1 cellular context compared by ENCODE assay signal in the genomic region with DNA sequence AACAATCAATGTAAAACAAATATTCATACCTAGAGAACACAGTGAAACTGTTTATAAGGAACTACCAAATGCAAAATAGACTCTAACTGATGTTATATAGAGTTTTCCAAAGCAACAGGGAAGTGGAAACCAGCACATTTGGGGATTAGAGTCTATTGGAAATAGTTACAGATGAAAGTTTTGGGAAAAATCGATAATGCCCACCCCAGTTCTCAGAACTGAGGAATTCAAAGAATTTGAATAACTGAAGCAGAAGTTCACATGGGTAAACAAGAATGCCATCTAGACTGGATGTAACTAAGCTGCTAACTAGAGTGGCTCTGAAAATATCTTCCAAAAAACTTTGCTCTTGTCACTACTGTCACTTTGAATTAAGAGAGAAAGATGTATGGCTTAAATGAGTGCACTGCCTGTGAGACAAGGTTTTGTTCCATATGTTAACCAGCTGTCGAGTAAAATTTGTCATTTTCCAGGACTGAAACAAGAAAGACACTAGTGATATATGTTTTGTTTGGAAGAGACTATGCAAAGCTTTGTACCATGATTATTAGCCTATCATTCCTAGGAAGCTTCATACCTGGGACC.
TF ChIP-seq lines count a peak whose summit lies in the region.

No MANE protein-coding gene starts in this region.

TF ChIP-seq in HepG2, 621 proteins besides CTCF, POLR2A, EP300 and RAD21:
- TF ChIP-seq ZBTB34 (CRISPR knock-in tag; IDR thresholded peaks at IDR 0.05) (no peak), ZFP62 (CRISPR knock-in tag; IDR thresholded peaks at IDR 0.05) (no peak), GLI4 (CRISPR knock-in tag; IDR thresholded peaks at IDR 0.05; ENCODE audit: borderline replicate concordance) (no peak), ZNF777 (CRISPR knock-in tag; IDR thresholded peaks at IDR 0.05) (no peak), LBX2 (CRISPR knock-in tag; IDR thresholded peaks at IDR 0.05; ENCODE audit: borderline replicate concordance) (no peak), ATAD3A (CRISPR knock-in tag; IDR thresholded peaks at IDR 0.05) (no peak), LCORL (IDR thresholded peaks at IDR 0.05) (peak; percentile 58; the same call in 1 of the 2 replicates), LCORL (CRISPR knock-in tag; IDR thresholded peaks at IDR 0.05) (peak; percentile 89), KAT8 (CRISPR knock-in tag; IDR thresholded peaks at IDR 0.05) (peak; percentile 46; the same call in 1 of the 2 replicates), TEAD3 (CRISPR knock-in tag; optimal IDR thresholded peaks at IDR 0.05; ENCODE audit: borderline replicate concordance) (peak; percentile 85), GATAD2A (CRISPR knock-in tag; IDR thresholded peaks at IDR 0.05) (0 out of 2 replicates have a peak, but pooled peaks have one; percentile 24), ATM (IDR thresholded peaks at IDR 0.05; ENCODE audit: borderline replicate concordance) (no peak), ZNF747 (CRISPR knock-in tag; IDR thresholded peaks at IDR 0.05; ENCODE audit: borderline replicate concordance) (no peak), TARDBP (CRISPR knock-in tag; IDR thresholded peaks at IDR 0.05) (peak; percentile 31; the same call in 1 of the 2 replicates), FOXA1 (IDR thresholded peaks at IDR 0.05) (no peak), FOXA1 (CRISPR knock-in tag; IDR thresholded peaks at IDR 0.05) (peak; percentile 31; the same call in 1 of the 2 replicates), ZBTB8A (CRISPR knock-in tag; IDR thresholded peaks at IDR 0.05; ENCODE audit: borderline replicate concordance, low read depth) (no peak), TSC22D2 (CRISPR knock-in tag; IDR thresholded peaks at IDR 0.05; ENCODE audit: borderline replicate concordance) (no peak), ZNF24 (IDR thresholded peaks at IDR 0.05) (peak; percentile 42; the same call in 1 of the 2 replicates), FOXA3 (CRISPR knock-in tag; IDR thresholded peaks at IDR 0.05) (peak; percentile 48), SOX5 (CRISPR knock-in tag; IDR thresholded peaks at IDR 0.05; ENCODE audit: borderline replicate concordance) (0 out of 2 replicates have a peak, but pooled peaks have one; percentile 33), ONECUT2 (CRISPR knock-in tag; IDR thresholded peaks at IDR 0.05) (peak; percentile 95), FOXP4 (CRISPR knock-in tag; IDR thresholded peaks at IDR 0.05) (0 out of 2 replicates have a peak, but pooled peaks have one; percentile 28), KDM3A (CRISPR knock-in tag; IDR thresholded peaks at IDR 0.05; ENCODE audit: low read depth) (no peak), PAXIP1 (CRISPR knock-in tag; conservative IDR thresholded peaks at IDR 0.05) (peak; percentile 54; the same call in 1 of the 2 replicates), KMT2B (CRISPR knock-in tag; IDR thresholded peaks at IDR 0.05) (no peak)
- TF ChIP-seq, protein P1, sequence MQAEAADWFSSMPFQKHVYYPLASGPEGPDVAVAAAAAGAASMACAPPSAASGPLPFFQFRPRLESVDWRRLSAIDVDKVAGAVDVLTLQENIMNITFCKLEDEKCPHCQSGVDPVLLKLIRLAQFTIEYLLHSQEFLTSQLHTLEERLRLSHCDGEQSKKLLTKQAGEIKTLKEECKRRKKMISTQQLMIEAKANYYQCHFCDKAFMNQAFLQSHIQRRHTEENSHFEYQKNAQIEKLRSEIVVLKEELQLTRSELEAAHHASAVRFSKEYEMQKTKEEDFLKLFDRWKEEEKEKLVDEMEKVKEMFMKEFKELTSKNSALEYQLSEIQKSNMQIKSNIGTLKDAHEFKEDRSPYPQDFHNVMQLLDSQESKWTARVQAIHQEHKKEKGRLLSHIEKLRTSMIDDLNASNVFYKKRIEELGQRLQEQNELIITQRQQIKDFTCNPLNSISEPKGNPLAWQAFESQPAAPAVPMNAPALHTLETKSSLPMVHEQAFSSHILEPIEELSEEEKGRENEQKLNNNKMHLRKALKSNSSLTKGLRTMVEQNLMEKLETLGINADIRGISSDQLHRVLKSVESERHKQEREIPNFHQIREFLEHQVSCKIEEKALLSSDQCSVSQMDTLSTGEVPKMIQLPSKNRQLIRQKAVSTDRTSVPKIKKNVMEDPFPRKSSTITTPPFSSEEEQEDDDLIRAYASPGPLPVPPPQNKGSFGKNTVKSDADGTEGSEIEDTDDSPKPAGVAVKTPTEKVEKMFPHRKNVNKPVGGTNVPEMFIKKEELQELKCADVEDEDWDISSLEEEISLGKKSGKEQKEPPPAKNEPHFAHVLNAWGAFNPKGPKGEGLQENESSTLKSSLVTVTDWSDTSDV (CRISPR knock-in tag; IDR thresholded peaks at IDR 0.05), result no peak
